In the genomic region with DNA sequence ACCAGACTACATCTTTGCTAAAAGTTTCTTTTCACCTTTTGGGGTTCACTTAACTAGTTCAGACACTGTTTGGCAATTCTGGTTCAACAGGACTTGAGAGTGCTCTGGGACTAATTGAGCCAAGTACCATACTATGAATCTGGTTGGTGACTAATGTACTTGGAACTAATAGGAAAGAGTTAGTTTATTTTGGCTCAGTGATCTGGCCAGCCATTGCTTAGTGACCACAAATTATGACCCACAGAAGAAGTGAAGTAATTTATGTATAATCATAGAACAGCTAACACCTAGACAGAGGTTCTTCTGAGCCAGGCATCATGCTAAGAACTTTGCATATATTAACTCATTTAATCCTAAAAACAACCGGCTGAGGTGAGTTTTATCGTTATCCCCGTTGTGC, we compare ENCODE assay signal across 11 cellular contexts.
A peak's percentile ranks its signal among the peaks of the same experiment; 100 is the strongest.
DNase-seq lines count a peak whose midpoint lies in the region; ATAC-seq and TF ChIP-seq lines count a peak whose summit lies in the region.
"Had no signal": no experiment of that assay in that cellular context is flagged by ENCODE, and none has a peak within 500 bp of the region (broad histone marks: within the 10 kb centered on the region; RNA-seq: fewer than 3 reads in every experiment).

No MANE protein-coding gene starts in this region.

- H2BK15ac ChIP-seq in IMR-90 (ENCODE audit: low read depth, low read length): peak overlapping the region; percentile 65
- H2BK15ac ChIP-seq in mesenchymal stem cell (ENCODE audit: low read depth, poor library complexity, severe bottlenecking): no peak overlapping the region

- H3K27ac ChIP-seq in AG04450 (ENCODE audit: low read depth, low read length): no peak overlapping the region
- H3K27ac ChIP-seq in IMR-90 (ENCODE audit: insufficient read depth, low read length): peak overlapping the region; percentile 40; the same call in 1 of the 2 replicates
- peak overlapping the region; percentile 43 for H3K27ac ChIP-seq in mesenchymal stem cell (ENCODE audit: low read length, poor library complexity, severe bottlenecking)

- no peak overlapping the region for H3K4me3 ChIP-seq in AG04450 (ENCODE audit: low read depth, low read length)
- no peak overlapping the region for H3K4me3 ChIP-seq in IMR-90 (ENCODE audit: insufficient read depth, low read depth, low read length)
- no peak overlapping the region for H3K4me3 ChIP-seq in mesenchymal stem cell (ENCODE audit: insufficient read depth in 1 of 2, low read depth in 1 of 2, low read length in 2 of 2)

- CTCF ChIA-PET in AG04450 (lab: Charles Lee) (interaction anchor here (1.1 kb wide), 1 partner anchor 188 kb away, joined by 3 read pairs; no protein-coding TSS in a partner anchor), IMR-90 (lab: Yijun Ruan, JAX) (interaction anchor here (1.1 kb wide), 1 partner anchor 26 kb away, joined by 4 read pairs; no protein-coding TSS in a partner anchor)

- H3K79me1 ChIP-seq in IMR-90 (ENCODE audit: low read depth in 1 of 2, low read length in 2 of 2) (peaks cover 0 to 9% of the 10 kb centered on the region in 2 experiments; a peak in 1 of 4 replicates), mesenchymal stem cell (replicated peaks; ENCODE audit: low read length, poor library complexity, severe bottlenecking) (no peaks in the 10 kb centered on the region)

- H3K9ac ChIP-seq in IMR-90 (ENCODE audit: low read depth, low read length): no peak overlapping the region
- H3K9ac ChIP-seq in mesenchymal stem cell (ENCODE audit: low read length): peak overlapping the region; percentile 14

- TF ChIP-seq POLR2A in IMR-90 (IDR thresholded peaks at IDR 0.05; ENCODE audit: low read depth, low read length): no peak

- 0 out of 2 replicates have a peak overlapping the region, but pooled peaks have one; percentile 7 for H4K91ac ChIP-seq in IMR-90 (ENCODE audit: insufficient read depth, low read depth, low read length)
- H4K91ac ChIP-seq in mesenchymal stem cell (ENCODE audit: low read length): no peak overlapping the region

- no peak for TF ChIP-seq CTCF in AG04450 (IDR thresholded peaks at IDR 0.05; ENCODE audit: low read depth, low read length)
- no peak for TF ChIP-seq CTCF in IMR-90 (conservative IDR thresholded peaks at IDR 0.05; ENCODE audit: low read depth, low read length)

- no peak overlapping the region for H2AFZ ChIP-seq in IMR-90 (replicated peaks; ENCODE audit: low read length, poor library complexity)
- H2AFZ ChIP-seq in mesenchymal stem cell (ENCODE audit: low read depth, low read length): no peak overlapping the region

- H4K20me1 ChIP-seq in IMR-90 (ENCODE audit: insufficient read depth, low read length): peaks cover 5% of the 10 kb centered on the region

- peak overlapping the region; percentile 79 for H3K4ac ChIP-seq in IMR-90 (ENCODE audit: low read depth, low read length)
- no peak overlapping the region for H3K4ac ChIP-seq in mesenchymal stem cell (ENCODE audit: low read depth in 1 of 2, low read length in 2 of 2)

- H3K27me3 ChIP-seq in AG04450 (ENCODE audit: control insufficient read depth, insufficient read depth, low read length): no peaks in the 10 kb centered on the region
- no peaks in the 10 kb centered on the region for H3K27me3 ChIP-seq in IMR-90 (ENCODE audit: control insufficient read depth, insufficient read depth, low read length)
- H3K27me3 ChIP-seq in mesenchymal stem cell (ENCODE audit: control insufficient read depth in 1 of 2, insufficient read depth in 1 of 2, low read length in 2 of 2): peaks cover 0 to 6% of the 10 kb centered on the region in 2 experiments

- in situ Hi-C loops in IMR-90 (cut with MboI; ENCODE audit: low sequenced_read_pairs): no loop called here

- peaks cover 50% of the 10 kb centered on the region for H3K4me1 ChIP-seq in IMR-90 (ENCODE audit: control insufficient read depth, insufficient read depth, low read length)
- peaks cover 29% of the 10 kb centered on the region for H3K4me1 ChIP-seq in mesenchymal stem cell (ENCODE audit: control insufficient read depth, insufficient read depth, low read depth, low read length)

- H2BK120ac ChIP-seq in IMR-90 (ENCODE audit: low read depth, low read length) (peak overlapping the region; percentile 88; the same call in 1 of the 2 replicates), mesenchymal stem cell (ENCODE audit: low read depth, low read length) (no peak overlapping the region)

- H4K8ac ChIP-seq in IMR-90 (ENCODE audit: low read depth in 2 of 2, low read length in 2 of 2): peak overlapping the region in 1 of 2 experiments; percentile 46; a peak in 2 of 4 replicates
- no peak overlapping the region for H4K8ac ChIP-seq in mesenchymal stem cell (ENCODE audit: low read length)

- no peak overlapping the region for H2BK12ac ChIP-seq in mesenchymal stem cell (ENCODE audit: low read length in 2 of 2)

- H3K9me3 ChIP-seq in AG04450 (ENCODE audit: control insufficient read depth, insufficient read depth, low read length) (no peaks in the 10 kb centered on the region; the same call in 1 of the 2 replicates), IMR-90 (ENCODE audit: control insufficient read depth, insufficient read depth, low read length) (no peaks in the 10 kb centered on the region), mesenchymal stem cell (ENCODE audit: control insufficient read depth, low read length) (no peaks in the 10 kb centered on the region)

- H4K5ac ChIP-seq in IMR-90 (ENCODE audit: low read depth, low read length): no peak overlapping the region

- H3K56ac ChIP-seq in IMR-90 (ENCODE audit: extremely low read depth, insufficient read depth, low read length): no peak overlapping the region

- TF ChIP-seq RAD21 in IMR-90 (IDR thresholded peaks at IDR 0.05; ENCODE audit: low read length): no peak

- H2BK5ac ChIP-seq in IMR-90 (ENCODE audit: low read depth, low read length, poor library complexity, severe bottlenecking): peak overlapping the region; percentile 70
- no peak overlapping the region for H2BK5ac ChIP-seq in mesenchymal stem cell (ENCODE audit: low read depth, low read length, poor library complexity, severe bottlenecking)

- H3K23ac ChIP-seq in IMR-90 (ENCODE audit: low read depth, low read length): no peak overlapping the region
- H3K23ac ChIP-seq in mesenchymal stem cell (ENCODE audit: low read length in 2 of 2): no peak overlapping the region

- H2AK5ac ChIP-seq in IMR-90 (ENCODE audit: low read depth, low read length) (peak overlapping the region; percentile 65), mesenchymal stem cell (ENCODE audit: low read length, severe bottlenecking) (no peak overlapping the region)

- intact Hi-C loops in IMR-90 (cut with micrococcal nuclease): no loop called here

- no CpG with 5 or more reads among the region's 3 CpGs for WGBS in IMR-90 (ENCODE audit: extremely low coverage in 2 of 2, insufficient read length in 1 of 2), 2 experiments
- 62% methylated on average over 3 of the region's 3 CpGs for WGBS in mesenchymal stem cell

- POLR2A ChIA-PET in AG04450 (lab: Yijun Ruan, JAX) (interaction anchor here (0.6 to 1.3 kb wide), 3 partner anchors 9 to 127 kb away, joined by 3 to 8 read pairs (median 3); no protein-coding TSS in a partner anchor), IMR-90 (lab: Charles Lee; ENCODE audit: unreplicated experiment) (no interaction called here)

- H3K9me1 ChIP-seq in IMR-90 (ENCODE audit: insufficient read depth, low read length): peaks cover 43% of the 10 kb centered on the region

- H3K14ac ChIP-seq in IMR-90 (replicated peaks; ENCODE audit: low read depth, low read length) (peak overlapping the region; percentile 68; the same call in 1 of the 2 replicates), mesenchymal stem cell (ENCODE audit: low read length in 2 of 2) (no peak overlapping the region)

- H2BK20ac ChIP-seq in IMR-90 (ENCODE audit: low read depth, low read length): peak overlapping the region; percentile 89

- H2AK9ac ChIP-seq in IMR-90 (replicated peaks; ENCODE audit: low read depth, low read length, poor library complexity): no peak overlapping the region

- peak overlapping the region; percentile 33; the same call in 1 of the 2 replicates for H3K4me2 ChIP-seq in IMR-90 (ENCODE audit: low read depth, low read length)
- no peak overlapping the region for H3K4me2 ChIP-seq in mesenchymal stem cell (ENCODE audit: low read length, poor library complexity, severe bottlenecking)

- dilution Hi-C loops in IMR-90 (cut with HindIII; ENCODE audit: low sequenced_read_pairs, unreplicated experiment): no loop called here

- DNase-seq in AG04450 (ENCODE audit: low read depth, low spot score) (peak; percentile 51), IMR-90 (peak; percentile 90), dermis microvascular lymphatic vessel endothelial cell (ENCODE audit: low read depth in 2 of 2) (peak; percentile 66 to 88), mesenchymal stem cell (peak; percentile 85), DMS 273 treated with DMSO at 0.1 percent for 48 hours (lab: John Stamatoyannopoulos, UW) (no peak), NK-92 (lab: John Stamatoyannopoulos, UW; ENCODE audit: unreplicated experiment) (no peak), KG1 (lab: John Stamatoyannopoulos, UW) (no peak)
- DNase-seq: activated naive CD4-positive, alpha-beta T cell treated with anti-CD3 and anti-CD28 coated beads for 36 hours; CD8-positive, alpha-beta T cell; NCI-H446 treated with DMSO at 0.1 percent for 48 hours had no signal

- ATAC-seq in IMR-90 (ENCODE audit: low read depth) (peak; percentile 33), GM19467 (IDR thresholded peaks at IDR 0.05; ENCODE audit: unreplicated experiment) (no peak)
- ATAC-seq: CD8-positive, alpha-beta T cell had no signal

- no TSS peak for BruUV-seq in IMR-90 (replicated peaks; lab: Mats Ljungman, UMichigan)

- H3K36me3 ChIP-seq in IMR-90 (ENCODE audit: control insufficient read depth, insufficient read depth, low read length) (no peaks in the 10 kb centered on the region), mesenchymal stem cell (ENCODE audit: control insufficient read depth in 1 of 2, insufficient read depth in 2 of 2, low read depth in 1 of 2, low read length in 2 of 2) (no peaks in the 10 kb centered on the region)

- H3K18ac ChIP-seq in IMR-90 (ENCODE audit: low read depth, low read length) (peak overlapping the region; percentile 50), mesenchymal stem cell (ENCODE audit: low read depth in 1 of 2, low read length in 2 of 2) (peak overlapping the region in 1 of 2 experiments; percentile 94)

TF ChIP-seq in IMR-90, 13 proteins besides CTCF, POLR2A, EP300 and RAD21:
- no peak for TF ChIP-seq MAZ (IDR thresholded peaks at IDR 0.05; ENCODE audit: borderline replicate concordance, low read depth, low read length)
- TF ChIP-seq CHD1 (IDR thresholded peaks at IDR 0.05; ENCODE audit: low read depth, low read length): no peak
- no peak for TF ChIP-seq BHLHE40 (IDR thresholded peaks at IDR 0.05; ENCODE audit: low read depth, low read length)
- peak; percentile 57; the same call in 1 of the 2 replicates for TF ChIP-seq FOS (IDR thresholded peaks at IDR 0.05; ENCODE audit: low read depth, low read length)
- TF ChIP-seq CEBPB (IDR thresholded peaks at IDR 0.05; ENCODE audit: low read depth, low read length): peak; percentile 54; the same call in 1 of the 2 replicates

Comparison
In these comparisons a context has a peak if more than half of its experiments do, and no peak if none do; other contexts are left out.
1. DNase-seq: peak in AG04450 (single experiment), IMR-90 (single experiment), dermis microvascular lymphatic vessel endothelial cell (2 of 2) and mesenchymal stem cell (single experiment); none in DMS 273 treated with DMSO at 0.1 percent for 48 hours (single experiment), NK-92 (single experiment) and KG1 (single experiment).